11 cellular contexts compared by ENCODE assay signal in the genomic region with DNA sequence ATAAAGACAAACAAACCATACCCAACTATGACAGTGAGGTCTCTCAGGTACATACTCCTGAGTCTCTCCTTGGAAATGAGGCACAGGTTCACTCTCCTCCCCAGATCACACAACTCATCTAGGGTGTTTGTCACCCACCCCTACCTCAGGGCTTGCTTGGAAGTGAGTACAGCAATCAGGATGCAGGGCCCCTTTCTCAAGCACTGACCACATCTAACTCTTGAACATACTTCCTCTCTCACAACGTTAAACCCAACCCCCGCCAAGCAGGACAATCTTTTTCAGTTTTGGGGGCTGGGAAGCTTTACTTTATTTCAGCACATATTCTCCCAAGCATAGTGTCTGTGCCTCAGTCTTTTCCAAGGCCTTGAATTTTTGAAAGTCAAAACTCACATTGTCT. TPM values are rescaled to one million over a fixed set of nuclear protein-coding genes. Genes with fewer than 3 reads are reported as not detected.
DNase-seq lines count a peak whose midpoint lies in the region; ATAC-seq and TF ChIP-seq lines count a peak whose summit lies in the region.
"Had no signal": no experiment of that assay in that cellular context is flagged by ENCODE, and none has a peak within 500 bp of the region (broad histone marks: within the 10 kb centered on the region; RNA-seq: fewer than 3 reads in every experiment).

No MANE protein-coding gene starts in this region.

- TF ChIP-seq EP300 in sigmoid colon (IDR thresholded peaks at IDR 0.05) = no peak

- H3K4me3 ChIP-seq in sigmoid colon = no peak overlapping the region

- no peaks in the 10 kb centered on the region for H3K36me3 ChIP-seq in sigmoid colon

- H3K9me3 ChIP-seq in sigmoid colon = no peaks in the 10 kb centered on the region

- H3K27me3 Mint-ChIP-seq in CD14-positive monocyte (ENCODE audit: low read depth in 3 of 3) = no peaks in the 10 kb centered on the region
- H3K27me3 Mint-ChIP-seq in memory B cell = no peaks in the 10 kb centered on the region

- H3K36me3 Mint-ChIP-seq in CD14-positive monocyte (peaks cover 3 to 4% of the 10 kb centered on the region in 2 donors), memory B cell (peaks cover 2% of the 10 kb centered on the region)

- H3K4me3 Mint-ChIP-seq in CD14-positive monocyte = peak overlapping the region; percentile 24 to 82
- no peak overlapping the region for H3K4me3 Mint-ChIP-seq in memory B cell

- H3K27ac Mint-ChIP-seq in CD14-positive monocyte (peak overlapping the region; percentile 92 to 99 (median 95)), memory B cell (peak overlapping the region; percentile 80)

- no peak for DNase-seq in CD14-positive monocyte (ENCODE audit: low spot score)
- peak; percentile 72 for DNase-seq in SKM-1 treated with dmso at 0.1 percent for 144 hours (lab: John Stamatoyannopoulos, UW; ENCODE audit: unreplicated experiment)
- no peak for DNase-seq in memory B cell (ENCODE audit: low spot score in 2 of 2)
- DNase-seq in sigmoid colon = no peak
- DNase-seq in stimulated activated CD4-positive, alpha-beta T cell treated with anti-CD3 and anti-CD28 coated beads, Interleukin-15, amount 100 ng/mL, for 24 hours = no peak
- DNase-seq: activated CD4-positive, alpha-beta T cell treated with anti-CD3 and anti-CD28 coated beads for 1 hour; effector CD8-positive, alpha-beta T cell had no signal

- H3K4me1 Mint-ChIP-seq in CD14-positive monocyte = peaks cover 70% of the 10 kb centered on the region
- peaks cover 31% of the 10 kb centered on the region for H3K4me1 Mint-ChIP-seq in memory B cell

- WGBS in sigmoid colon, 2 donors = 47 to 84% methylated on average over 2 of the region's 2 CpGs

- ATAC-seq in GM21423 (IDR thresholded peaks at IDR 0.05; ENCODE audit: unreplicated experiment) (peak; percentile 24), memory B cell (ENCODE audit: low read depth) (no peak), HG03135 (IDR thresholded peaks at IDR 0.05; ENCODE audit: unreplicated experiment) (no peak), GM19467 (IDR thresholded peaks at IDR 0.05; ENCODE audit: unreplicated experiment) (no peak)

- H3K9me3 Mint-ChIP-seq in CD14-positive monocyte = peaks cover 0 to 2% (median 0%) of the 10 kb centered on the region in 7 donors
- H3K9me3 Mint-ChIP-seq in memory B cell = peaks cover 2% of the 10 kb centered on the region

- TF ChIP-seq CTCF in CD14-positive monocyte (IDR thresholded peaks at IDR 0.05) (no peak), sigmoid colon (IDR thresholded peaks at IDR 0.05) (no peak)

- no peak for TF ChIP-seq POLR2A in sigmoid colon (IDR thresholded peaks at IDR 0.05)

- no peaks in the 10 kb centered on the region for H3K27me3 ChIP-seq in sigmoid colon

- intact Hi-C loops in CD14-positive monocyte (cut with micrococcal nuclease) = loop anchor here in 1 of 2 donors (10.0 kb wide), 1 partner anchor 382 kb away; the partner anchor contains the start of gene SPATA7
- intact Hi-C loops in sigmoid colon (cut with DNase I) = no loop called here

- no peaks in the 10 kb centered on the region for H3K4me1 ChIP-seq in sigmoid colon

- H3K27ac ChIP-seq in sigmoid colon = no peak overlapping the region

RNA-seq across cellular contexts. Expression of gene GPR65, which starts 2.5 kb away (rescaled TPM):
- polyA plus RNA-seq in CD14-positive monocyte (10 to 100 TPM; 15.5 to 33.3 TPM), sigmoid colon (1 to 10 TPM in 2 of 3 donors, under 1 TPM in 1; 0.92 to 3.2 (median 1.2) TPM)
- total RNA-seq in sigmoid colon = 1 to 10 TPM; 1.1 to 1.8 (median 1.5) TPM
- total RNA-seq: glomerular endothelial cell had no signal

RNA-seq across cellular contexts. Expression of gene GALC, which starts 9.4 kb away (rescaled TPM):
- 10 to 100 TPM; 28.6 to 40.6 TPM for polyA plus RNA-seq in CD14-positive monocyte
- total RNA-seq in sigmoid colon = 10 to 100 TPM; 11.3 to 22.8 (median 15.2) TPM
- 1 to 10 TPM; 3.0 to 9.9 (median 5.8) TPM for polyA plus RNA-seq in sigmoid colon
